In genomic region chr10:32616438-32616837, GRCh38 we compare ENCODE assay signal across 18 cellular contexts.
DNase-seq lines count a peak whose midpoint lies in the region; ATAC-seq, FAIRE-seq and TF ChIP-seq lines count a peak whose summit lies in the region.
"Had no signal": no experiment of that assay in that cellular context is flagged by ENCODE, and none has a peak within 500 bp of the region (broad histone marks: within the 10 kb centered on the region; RNA-seq: fewer than 3 reads in every experiment).

No MANE protein-coding gene starts in this region.

- DNase-seq in NOMO-1 treated with DMSO at 0.1 percent for 48 hours (lab: John Stamatoyannopoulos, UW; ENCODE audit: unreplicated experiment) (peak; percentile 20), NOMO-1 (lab: John Stamatoyannopoulos, UW; ENCODE audit: unreplicated experiment in 2 of 2) (no peak), KBM-7 (peak; percentile 20), OCI-M1 (lab: John Stamatoyannopoulos, UW) (peak; percentile 44), GM12878 (ENCODE audit: low read depth, low spot score) (no peak)
- no peak for DNase-seq in activated T-cell treated with anti-CD3 and anti-CD28 coated beads, Interleukin-2, amount 50 U/mL, for 72 hours
- DNase-seq: 8988T; Calu3; CD8-positive, alpha-beta T cell; DMS79 treated with DMSO at 0.1 percent for 48 hours; GF-D8; GM23248 had no signal

- TF ChIP-seq EP300 in GM12878 (IDR thresholded peaks at IDR 0.05; ENCODE audit: borderline replicate concordance in 1 of 2, control insufficient read depth in 1 of 2, low read depth in 2 of 2, low read length in 2 of 2) = no peak

- no peak for TF ChIP-seq CTCF in GM12878 (IDR thresholded peaks at IDR 0.05 in 2 of 3, conservative IDR thresholded peaks at IDR 0.05 in 1 of 3; ENCODE audit: control insufficient read depth in 2 of 3, extremely low read depth in 1 of 3, insufficient read depth in 1 of 3, low read depth in 3 of 3, low read length in 3 of 3)

- no peaks in the 10 kb centered on the region for H3K27me3 ChIP-seq in GM12878 (replicated peaks in 1 of 2; ENCODE audit: control insufficient read depth in 2 of 2, insufficient read depth in 2 of 2, low read length in 1 of 2)
- H3K27me3 ChIP-seq: BLaER1 had no signal

- no peak overlapping the region for H3K4me2 ChIP-seq in GM12878 (ENCODE audit: control insufficient read depth, insufficient read depth)
- H3K4me2 ChIP-seq: BLaER1 had no signal

- H3K27ac ChIP-seq in GM12878 (ENCODE audit: control insufficient read depth, insufficient read depth) = no peak overlapping the region
- H3K27ac ChIP-seq: BLaER1, GM23248, HL-60 had no signal

- 41% methylated on average over 2 of the region's 2 CpGs for WGBS in GM12878 (ENCODE audit: insufficient coverage, insufficient replicate concordance, low lambda C conversion rate, missing lambda C conversion rate)

- no peak for TF ChIP-seq POLR2A in GM12878 (IDR thresholded peaks at IDR 0.05; ENCODE audit: low read depth, low read length)

- FAIRE-seq in GM12878 (lab: Jason Lieb, UNC) = no peak
- FAIRE-seq: GM19239 had no signal

- TF ChIP-seq RAD21 in GM12878 (IDR thresholded peaks at IDR 0.05; ENCODE audit: insufficient read depth, low read depth, low read length) = no peak

- H3K4me1 Mint-ChIP-seq in activated T-cell treated with anti-CD3 and anti-CD28 coated beads, Interleukin-2, amount 50 U/mL, for 72 hours (ENCODE audit: low read depth) = no peaks in the 10 kb centered on the region

- no peak overlapping the region for H3K4me3 ChIP-seq in GM12878
- H3K4me3 ChIP-seq: BLaER1, GM23248, HAP-1 had no signal

- RAD21 ChIA-PET in GM12878 (lab: Charles Lee; ENCODE audit: unreplicated experiment) = no interaction called here

- SMC1A ChIA-PET in GM12878 (lab: Charles Lee; ENCODE audit: uncharacterized antibody, unreplicated experiment) = no interaction called here

- ATAC-seq in GM12878 = no peak
- no peak for ATAC-seq in GM21423 (IDR thresholded peaks at IDR 0.05; ENCODE audit: unreplicated experiment)
- ATAC-seq in HG02798 (IDR thresholded peaks at IDR 0.05; ENCODE audit: poor library complexity, unreplicated experiment) = no peak
- ATAC-seq in activated T-cell treated with anti-CD3 and anti-CD28 coated beads, Interleukin-2, amount 50 U/mL, for 72 hours (replicated peaks in 1 of 2) = no peak
- ATAC-seq: CD8-positive, alpha-beta T cell had no signal

- no peaks in the 10 kb centered on the region for H3K27me3 Mint-ChIP-seq in activated T-cell treated with anti-CD3 and anti-CD28 coated beads, Interleukin-2, amount 50 U/mL, for 72 hours (ENCODE audit: low read depth)

- CTCF ChIA-PET in GM12878 (lab: Yijun Ruan, JAX) = no interaction called here

- POLR2A ChIA-PET in GM12878 (lab: Charles Lee) = no interaction called here

- H2AFZ ChIP-seq in GM12878 (ENCODE audit: control insufficient read depth, low read depth, low read length) = no peak overlapping the region
- H2AFZ ChIP-seq: GM23248 had no signal

- in situ Hi-C loops in KBM-7 (cut with MboI; ENCODE audit: low pct_unique_long_range_greater_than_20kb, low sequenced_read_pairs) = no loop called here
- in situ Hi-C loops in GM12878 (cut with MboI) = no loop called here

- no peaks in the 10 kb centered on the region for H3K36me3 ChIP-seq in GM12878 (ENCODE audit: control insufficient read depth in 2 of 2, insufficient read depth in 2 of 2, low read length in 1 of 2)
- H3K36me3 ChIP-seq: BLaER1, HAP-1 had no signal

- H3K9me3 Mint-ChIP-seq in activated T-cell treated with anti-CD3 and anti-CD28 coated beads, Interleukin-2, amount 50 U/mL, for 72 hours = peaks cover 17 to 18% of the 10 kb centered on the region in 2 donors

- intact Hi-C loops in GM12878 (cut with micrococcal nuclease; ENCODE audit: unreplicated experiment) = no loop called here

- no peaks in the 10 kb centered on the region for H3K9me3 ChIP-seq in GM12878 (replicated peaks; ENCODE audit: control insufficient read depth, insufficient read depth, low read length)
- H3K9me3 ChIP-seq: HAP-1 had no signal

- H3K4me3 Mint-ChIP-seq in activated T-cell treated with anti-CD3 and anti-CD28 coated beads, Interleukin-2, amount 50 U/mL, for 72 hours = no peak overlapping the region
- H3K4me3 Mint-ChIP-seq: CD8-positive, alpha-beta T cell had no signal

- H3K27ac Mint-ChIP-seq in activated T-cell treated with anti-CD3 and anti-CD28 coated beads, Interleukin-2, amount 50 U/mL, for 72 hours = no peak overlapping the region
- H3K27ac Mint-ChIP-seq: CD8-positive, alpha-beta T cell had no signal

- no peaks in the 10 kb centered on the region for H4K20me1 ChIP-seq in GM12878 (ENCODE audit: control insufficient read depth, insufficient read depth)
- H4K20me1 ChIP-seq: BLaER1 had no signal

- BruUV-seq in GM12878 (replicated peaks; lab: Mats Ljungman, UMichigan) = no TSS peak

- H3K9ac ChIP-seq in GM12878 (ENCODE audit: control insufficient read depth, insufficient read depth, low read length) = no peak overlapping the region
- H3K9ac ChIP-seq: BLaER1, GM23248 had no signal

- H3K79me2 ChIP-seq in GM12878 (ENCODE audit: control insufficient read depth, insufficient read depth, low read length) = no peaks in the 10 kb centered on the region

- no peaks in the 10 kb centered on the region for H3K4me1 ChIP-seq in GM12878 (ENCODE audit: control insufficient read depth, insufficient read depth, low read length)
- H3K4me1 ChIP-seq: BLaER1, HAP-1 had no signal

- H3K36me3 Mint-ChIP-seq in activated T-cell treated with anti-CD3 and anti-CD28 coated beads, Interleukin-2, amount 50 U/mL, for 72 hours (ENCODE audit: insufficient read depth in 2 of 2) = peaks cover 17 to 18% of the 10 kb centered on the region in 2 donors

TF ChIP-seq in GM12878, 131 proteins besides CTCF, POLR2A, EP300 and RAD21:
- TF ChIP-seq SPI1 (IDR thresholded peaks at IDR 0.05; ENCODE audit: borderline replicate concordance, insufficient read depth, low read depth, low read length) = peak; percentile 54; the same call in 1 of the 2 replicates
- TF ChIP-seq FOXK2 (IDR thresholded peaks at IDR 0.05) = no peak
- no peak for TF ChIP-seq ASH2L (IDR thresholded peaks at IDR 0.05; ENCODE audit: borderline replicate concordance, low read depth)

Comparison
In these comparisons a context has a peak if more than half of its experiments do, and no peak if none do; other contexts are left out.
1. DNase-seq: peak in NOMO-1 treated with DMSO at 0.1 percent for 48 hours (single experiment), KBM-7 (single experiment) and OCI-M1 (single experiment); none in NOMO-1 (0 of 2), GM12878 (single experiment) and activated T-cell treated with anti-CD3 and anti-CD28 coated beads, Interleukin-2, amount 50 U/mL, for 72 hours (0 of 2).